Comparison of ENCODE assay signal across 1 cellular context in the genomic region with DNA sequence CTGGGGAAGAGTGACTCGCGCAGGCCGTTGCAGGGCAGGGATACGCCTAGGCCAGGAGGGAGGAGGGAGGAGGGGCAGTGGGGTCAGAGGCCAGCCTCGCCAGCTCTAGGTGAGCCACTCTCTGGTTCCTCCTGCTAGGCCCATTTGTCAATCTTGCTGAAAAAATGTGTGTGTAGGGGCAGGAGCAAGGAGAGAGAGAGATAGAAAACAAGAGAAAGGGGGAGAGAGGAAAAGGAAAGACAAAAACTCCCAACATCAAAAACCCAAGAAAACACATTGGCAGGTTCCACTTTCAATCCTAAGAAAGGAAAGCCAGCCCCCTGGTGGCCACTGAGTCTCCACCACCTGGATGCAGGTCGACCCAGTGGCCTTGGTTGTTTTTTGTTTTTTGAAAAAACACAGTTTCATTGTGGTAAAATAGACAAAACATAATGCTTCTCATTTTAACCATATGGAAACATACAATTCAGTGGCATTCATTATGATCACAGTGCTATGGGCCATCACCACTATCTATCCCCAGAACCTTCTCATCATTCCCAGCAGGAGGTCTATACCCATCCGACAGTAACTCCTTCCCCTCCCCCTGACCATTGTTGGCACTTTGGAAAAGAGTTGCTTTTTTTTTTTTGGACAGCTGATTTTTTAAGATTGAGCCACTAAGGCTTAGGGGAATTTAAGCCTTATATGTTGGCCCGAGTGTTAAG.
TF ChIP-seq lines count a peak whose summit lies in the region.

No MANE protein-coding gene starts in this region.

TF ChIP-seq in neural cell, 6 proteins besides CTCF, POLR2A, EP300 and RAD21 (continued from another document):
- TF ChIP-seq, protein P1, sequence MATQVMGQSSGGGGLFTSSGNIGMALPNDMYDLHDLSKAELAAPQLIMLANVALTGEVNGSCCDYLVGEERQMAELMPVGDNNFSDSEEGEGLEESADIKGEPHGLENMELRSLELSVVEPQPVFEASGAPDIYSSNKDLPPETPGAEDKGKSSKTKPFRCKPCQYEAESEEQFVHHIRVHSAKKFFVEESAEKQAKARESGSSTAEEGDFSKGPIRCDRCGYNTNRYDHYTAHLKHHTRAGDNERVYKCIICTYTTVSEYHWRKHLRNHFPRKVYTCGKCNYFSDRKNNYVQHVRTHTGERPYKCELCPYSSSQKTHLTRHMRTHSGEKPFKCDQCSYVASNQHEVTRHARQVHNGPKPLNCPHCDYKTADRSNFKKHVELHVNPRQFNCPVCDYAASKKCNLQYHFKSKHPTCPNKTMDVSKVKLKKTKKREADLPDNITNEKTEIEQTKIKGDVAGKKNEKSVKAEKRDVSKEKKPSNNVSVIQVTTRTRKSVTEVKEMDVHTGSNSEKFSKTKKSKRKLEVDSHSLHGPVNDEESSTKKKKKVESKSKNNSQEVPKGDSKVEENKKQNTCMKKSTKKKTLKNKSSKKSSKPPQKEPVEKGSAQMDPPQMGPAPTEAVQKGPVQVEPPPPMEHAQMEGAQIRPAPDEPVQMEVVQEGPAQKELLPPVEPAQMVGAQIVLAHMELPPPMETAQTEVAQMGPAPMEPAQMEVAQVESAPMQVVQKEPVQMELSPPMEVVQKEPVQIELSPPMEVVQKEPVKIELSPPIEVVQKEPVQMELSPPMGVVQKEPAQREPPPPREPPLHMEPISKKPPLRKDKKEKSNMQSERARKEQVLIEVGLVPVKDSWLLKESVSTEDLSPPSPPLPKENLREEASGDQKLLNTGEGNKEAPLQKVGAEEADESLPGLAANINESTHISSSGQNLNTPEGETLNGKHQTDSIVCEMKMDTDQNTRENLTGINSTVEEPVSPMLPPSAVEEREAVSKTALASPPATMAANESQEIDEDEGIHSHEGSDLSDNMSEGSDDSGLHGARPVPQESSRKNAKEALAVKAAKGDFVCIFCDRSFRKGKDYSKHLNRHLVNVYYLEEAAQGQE (IDR thresholded peaks at IDR 0.05; ENCODE audit: borderline replicate concordance), result no peak
- TF ChIP-seq TAF1 (IDR thresholded peaks at IDR 0.05; ENCODE audit: low read depth) (no peak), POLR2AphosphoS5 (IDR thresholded peaks at IDR 0.05) (no peak), EZH2 (IDR thresholded peaks at IDR 0.05; ENCODE audit: borderline replicate concordance, insufficient read depth, low read length, poor library complexity, severe bottlenecking) (no peak), SMC3 (conservative IDR thresholded peaks at IDR 0.05; ENCODE audit: poor library complexity) (no peak)
